8 cellular contexts compared by ENCODE assay signal in genomic region chr6:45377555-45378323, GRCh38. TPM values are rescaled to one million over a fixed set of nuclear protein-coding genes. Genes with fewer than 3 reads are reported as not detected.
DNase-seq lines count a peak whose midpoint lies in the region; ATAC-seq and TF ChIP-seq lines count a peak whose summit lies in the region.

Gene SUPT3H, minus strand, starts transcription at chr6:45377934.

- H3K4me3 Mint-ChIP-seq in activated naive CD8-positive, alpha-beta T cell treated with anti-CD3 and anti-CD28 coated beads, Interleukin-2, amount 50 U/mL, for 24 hours, result peak within 1 kb of the TSS; percentile 88
- peak within 1 kb of the TSS; percentile 98 for H3K4me3 Mint-ChIP-seq in type B pancreatic cell

- H3K9me3 ChIP-seq in SU-DHL-6 (ENCODE audit: insufficient read depth, low read length), result no peaks in the 10 kb centered on the region
- H3K9me3 ChIP-seq in heart left ventricle, result no peaks in the 10 kb centered on the region

- no peaks in the 10 kb centered on the region for H4K20me1 ChIP-seq in SU-DHL-6 (ENCODE audit: low read depth, low read length)

- H3K36me3 Mint-ChIP-seq in activated naive CD8-positive, alpha-beta T cell treated with anti-CD3 and anti-CD28 coated beads, Interleukin-2, amount 50 U/mL, for 24 hours (ENCODE audit: low read depth), result peaks cover 4% of the 10 kb centered on the region
- H3K36me3 Mint-ChIP-seq in type B pancreatic cell, result no peaks in the 10 kb centered on the region

- H3K4me1 ChIP-seq in heart left ventricle, result peaks cover 0 to 23% (median 13%) of the 10 kb centered on the region in 12 donors

- H3K27me3 Mint-ChIP-seq in activated naive CD8-positive, alpha-beta T cell treated with anti-CD3 and anti-CD28 coated beads, Interleukin-2, amount 50 U/mL, for 24 hours, result no peaks in the 10 kb centered on the region
- no peaks in the 10 kb centered on the region for H3K27me3 Mint-ChIP-seq in type B pancreatic cell

- 0 out of 2 replicates have a peak, but pooled peaks cover 4% of the 10 kb centered on the region for H3K79me2 ChIP-seq in SU-DHL-6 (ENCODE audit: insufficient read depth, low read length)

- H3K27me3 ChIP-seq in SU-DHL-6 (ENCODE audit: low read length) (no peaks in the 10 kb centered on the region), heart left ventricle (no peaks in the 10 kb centered on the region)

- intact Hi-C loops in heart left ventricle (cut with DNase I), result loop anchor here in 2 of 10 donors (5.0 kb wide), 1 partner anchor 45 kb away; no protein-coding TSS in a partner anchor

- 0 to 1% (median 0%) methylated on average over 51 to 75 of the region's 75 CpGs for WGBS in heart left ventricle, 4 donors

- DNase-seq in GM12864 (ENCODE audit: low read depth), result peak; percentile 59
- DNase-seq in NCI-H1092 treated with DMSO at 0.1 percent for 48 hours (lab: John Stamatoyannopoulos, UW), result peak; percentile 28
- DNase-seq in activated naive CD8-positive, alpha-beta T cell treated with anti-CD3 and anti-CD28 coated beads, Interleukin-2, amount 50 U/mL, for 24 hours, result peak; percentile 94
- peak; percentile 91 to 97 (median 94) for DNase-seq in heart left ventricle
- DNase-seq in pons (ENCODE audit: low spot score), result peak; percentile 92
- peak; percentile 95 for DNase-seq in type B pancreatic cell (ENCODE audit: extremely low spot score, unreplicated experiment)

- H3K36me3 ChIP-seq in SU-DHL-6 (ENCODE audit: low read length) (no peaks in the 10 kb centered on the region), heart left ventricle (no peaks in the 10 kb centered on the region)

- no peaks in the 10 kb centered on the region for H3K9me2 ChIP-seq in SU-DHL-6 (replicated peaks; ENCODE audit: insufficient read depth, low read length)

- peaks cover 5% of the 10 kb centered on the region; the same call in 1 of the 2 replicates for H3F3A ChIP-seq in SU-DHL-6 (ENCODE audit: insufficient read depth)

- H3K4me1 Mint-ChIP-seq in activated naive CD8-positive, alpha-beta T cell treated with anti-CD3 and anti-CD28 coated beads, Interleukin-2, amount 50 U/mL, for 24 hours, result peaks cover 35% of the 10 kb centered on the region
- H3K4me1 Mint-ChIP-seq in type B pancreatic cell (ENCODE audit: unreplicated experiment), result peaks cover 9% of the 10 kb centered on the region

- H3K9me3 Mint-ChIP-seq in activated naive CD8-positive, alpha-beta T cell treated with anti-CD3 and anti-CD28 coated beads, Interleukin-2, amount 50 U/mL, for 24 hours, result no peaks in the 10 kb centered on the region
- no peaks in the 10 kb centered on the region for H3K9me3 Mint-ChIP-seq in type B pancreatic cell

- H3K27ac ChIP-seq in SU-DHL-6 (ENCODE audit: low read depth, low read length), result peak within 1 kb of the TSS; percentile 76
- H3K27ac ChIP-seq in heart left ventricle, result peak within 1 kb of the TSS; percentile 88 to 99 (median 96)

- H3K27ac Mint-ChIP-seq in activated naive CD8-positive, alpha-beta T cell treated with anti-CD3 and anti-CD28 coated beads, Interleukin-2, amount 50 U/mL, for 24 hours, result peak within 1 kb of the TSS; percentile 99
- peak within 1 kb of the TSS; percentile 100 for H3K27ac Mint-ChIP-seq in type B pancreatic cell

- H3K4me2 ChIP-seq in SU-DHL-6 (ENCODE audit: low read depth, low read length, poor library complexity, severe bottlenecking), result peak within 1 kb of the TSS; percentile 62

- peak in 1 of 2 donors; percentile 67 for TF ChIP-seq POLR2A in heart left ventricle (IDR thresholded peaks at IDR 0.05)

- ATAC-seq in HG02610 (IDR thresholded peaks at IDR 0.05; ENCODE audit: unreplicated experiment) (peak; percentile 94), heart left ventricle (peak; percentile 96 to 98 (median 97))
- ATAC-seq in activated naive CD8-positive, alpha-beta T cell treated with anti-CD3 and anti-CD28 coated beads, Interleukin-2, amount 50 U/mL, for 24 hours, result peak; percentile 91

- H2AFZ ChIP-seq in SU-DHL-6 (ENCODE audit: low read depth, low read length, severe bottlenecking), result peak within 1 kb of the TSS; percentile 93

- TF ChIP-seq CTCF in GM12864 (IDR thresholded peaks at IDR 0.05; ENCODE audit: low read depth, low read length, missing control alignments) (peak; percentile 13), SU-DHL-6 (IDR thresholded peaks at IDR 0.05; ENCODE audit: insufficient read depth, low read length, poor library complexity, severe bottlenecking) (no peak), heart left ventricle (IDR thresholded peaks at IDR 0.05) (peak in 8 of 12 donors; percentile 7 to 49 (median 22)), type B pancreatic cell (conservative IDR thresholded peaks at IDR 0.05) (peak; percentile 29)

- peak within 1 kb of the TSS; percentile 88 for H3K9ac ChIP-seq in SU-DHL-6 (ENCODE audit: low read length)

- H3K4me3 ChIP-seq in GM12864 (ENCODE audit: low read depth, low read length) (peak within 1 kb of the TSS; percentile 69), SU-DHL-6 (ENCODE audit: insufficient read depth, low read length, poor library complexity, severe bottlenecking) (peak within 1 kb of the TSS; percentile 83), heart left ventricle (peak within 1 kb of the TSS; percentile 70 to 94 (median 82))

RNA-seq across cellular contexts. Expression of gene SUPT3H, which starts in this region (rescaled TPM):
- total RNA-seq in heart left ventricle (1 to 10 TPM; 1.5 to 8.1 (median 4.1) TPM), type B pancreatic cell (ENCODE audit: low replicate concordance) (8.6 and 18.4 TPM in 2 replicates)
- 1 to 10 TPM; 4.1 to 5.6 TPM for polyA plus RNA-seq in heart left ventricle

Comparison
In these comparisons a context has a peak if more than half of its experiments do, and no peak if none do; other contexts are left out.
1. Peak in every context shown above with its lines: DNase-seq, ATAC-seq, H3K4me3 ChIP-seq and H3K27ac ChIP-seq.
2. DNase-seq: peak in every context shown above with its lines; median percentile 95 in type B pancreatic cell; 94 in activated naive CD8-positive, alpha-beta T cell treated with anti-CD3 and anti-CD28 coated beads, Interleukin-2, amount 50 U/mL, for 24 hours; 94 in heart left ventricle; 92 in pons; 59 in GM12864; 28 in NCI-H1092 treated with DMSO at 0.1 percent for 48 hours.